ENCODE assay signal across 8 cellular contexts in the genomic region with DNA sequence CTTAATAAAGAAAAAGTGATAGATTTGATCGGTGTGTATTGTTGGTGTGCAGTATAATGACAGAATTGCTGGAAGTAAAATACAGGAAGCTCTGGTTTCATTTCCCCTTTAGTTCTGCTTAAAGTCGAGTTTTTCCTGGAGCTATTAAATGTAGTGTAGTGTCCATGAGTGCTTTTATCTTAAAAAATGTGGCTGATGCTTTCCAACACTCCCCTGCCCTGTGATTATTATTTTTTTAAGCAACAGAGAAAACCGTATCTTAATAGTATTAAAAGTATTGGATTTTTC. TPM values are rescaled to one million over a fixed set of nuclear protein-coding genes. Genes with fewer than 3 reads are reported as not detected.
A peak's percentile ranks its signal among the peaks of the same experiment; 100 is the strongest.
DNase-seq lines count a peak whose midpoint lies in the region; ATAC-seq and TF ChIP-seq lines count a peak whose summit lies in the region.

No MANE protein-coding gene starts in this region.

- CTCF ChIA-PET in activated CD8-positive, alpha-beta memory T cell treated with anti-CD3 and anti-CD28 coated beads, Interleukin-2, amount 10 ng/mL, durations not matched to agents 7 days and 5 days (lab: Charles Lee), result no interaction called here

- H3K36me3 ChIP-seq in SJSA1, result peaks cover 19% of the 10 kb centered on the region

- TF ChIP-seq CTCF in foreskin keratinocyte (conservative IDR thresholded peaks at IDR 0.05), result no peak

- peak overlapping the region; percentile 93 for H3K4me3 Mint-ChIP-seq in activated CD8-positive, alpha-beta memory T cell treated with anti-CD3 and anti-CD28 coated beads, Interleukin-2, amount 10 ng/mL, durations not matched to agents 7 days and 5 days
- H3K4me3 Mint-ChIP-seq in stimulated activated effector memory CD8-positive, alpha-beta T cell treated with anti-CD3 and anti-CD28 coated beads, Interleukin-12 subunit alpha, Interleukin-12 subunit beta, amount 100 ng/mL, for 72 hours, result peak overlapping the region; percentile 96

- no peaks in the 10 kb centered on the region for H3K27me3 ChIP-seq in SJSA1 (replicated peaks)
- H3K27me3 ChIP-seq in foreskin keratinocyte, result no peaks in the 10 kb centered on the region

- H3K9me3 Mint-ChIP-seq in activated CD8-positive, alpha-beta memory T cell treated with anti-CD3 and anti-CD28 coated beads, Interleukin-2, amount 10 ng/mL, durations not matched to agents 7 days and 5 days (ENCODE audit: low read depth), result no peaks in the 10 kb centered on the region
- no peaks in the 10 kb centered on the region for H3K9me3 Mint-ChIP-seq in stimulated activated effector memory CD8-positive, alpha-beta T cell treated with anti-CD3 and anti-CD28 coated beads, Interleukin-12 subunit alpha, Interleukin-12 subunit beta, amount 100 ng/mL, for 72 hours

- peaks cover 26% of the 10 kb centered on the region for H3K4me1 Mint-ChIP-seq in activated CD8-positive, alpha-beta memory T cell treated with anti-CD3 and anti-CD28 coated beads, Interleukin-2, amount 10 ng/mL, durations not matched to agents 7 days and 5 days
- peaks cover 34% of the 10 kb centered on the region for H3K4me1 Mint-ChIP-seq in stimulated activated effector memory CD8-positive, alpha-beta T cell treated with anti-CD3 and anti-CD28 coated beads, Interleukin-12 subunit alpha, Interleukin-12 subunit beta, amount 100 ng/mL, for 72 hours

- H3K4me1 ChIP-seq in SJSA1 (replicated peaks) (peaks cover 13% of the 10 kb centered on the region), foreskin keratinocyte (no peaks in the 10 kb centered on the region)

- H3K9me3 ChIP-seq in SJSA1 (replicated peaks), result no peaks in the 10 kb centered on the region

- H3K27ac ChIP-seq in SJSA1, result peak overlapping the region; percentile 56
- peak overlapping the region; percentile 26 for H3K27ac ChIP-seq in foreskin keratinocyte

- H3K27ac Mint-ChIP-seq in activated CD8-positive, alpha-beta memory T cell treated with anti-CD3 and anti-CD28 coated beads, Interleukin-2, amount 10 ng/mL, durations not matched to agents 7 days and 5 days, result peak overlapping the region; percentile 99
- peak overlapping the region; percentile 100 for H3K27ac Mint-ChIP-seq in stimulated activated effector memory CD8-positive, alpha-beta T cell treated with anti-CD3 and anti-CD28 coated beads, Interleukin-12 subunit alpha, Interleukin-12 subunit beta, amount 100 ng/mL, for 72 hours

- peaks cover 31% of the 10 kb centered on the region for H3K36me3 Mint-ChIP-seq in activated CD8-positive, alpha-beta memory T cell treated with anti-CD3 and anti-CD28 coated beads, Interleukin-2, amount 10 ng/mL, durations not matched to agents 7 days and 5 days
- H3K36me3 Mint-ChIP-seq in stimulated activated effector memory CD8-positive, alpha-beta T cell treated with anti-CD3 and anti-CD28 coated beads, Interleukin-12 subunit alpha, Interleukin-12 subunit beta, amount 100 ng/mL, for 72 hours, result peaks cover 65% of the 10 kb centered on the region

- peak overlapping the region; percentile 71 for H3K4me3 ChIP-seq in SJSA1

- ATAC-seq in activated CD8-positive, alpha-beta memory T cell treated with anti-CD3 and anti-CD28 coated beads, Interleukin-2, amount 10 ng/mL, durations not matched to agents 7 days and 5 days, result no peak
- ATAC-seq in foreskin keratinocyte, result no peak
- ATAC-seq in stimulated activated effector memory CD8-positive, alpha-beta T cell treated with anti-CD3 and anti-CD28 coated beads, Interleukin-12 subunit alpha, Interleukin-12 subunit beta, amount 100 ng/mL, for 72 hours, result no peak

- DNase-seq in activated CD8-positive, alpha-beta memory T cell treated with anti-CD3 and anti-CD28 coated beads, Interleukin-2, amount 10 ng/mL, durations not matched to agents 7 days and 5 days, result no peak
- DNase-seq in activated CD8-positive, alpha-beta memory T cell treated with anti-CD3 and anti-CD28 coated beads, Interleukin-2, amount 50 U/mL, for 4 hours, result no peak
- no peak for DNase-seq in SJSA1 (ENCODE audit: low read depth in 1 of 2, low spot score in 2 of 2)
- no peak for DNase-seq in foreskin keratinocyte
- no peak for DNase-seq in stimulated activated effector memory CD8-positive, alpha-beta T cell treated with anti-CD3 and anti-CD28 coated beads, Interleukin-12 subunit alpha, Interleukin-12 subunit beta, amount 100 ng/mL, for 72 hours (ENCODE audit: low spot score in 2 of 2)
- no peak for DNase-seq in NCI-H1048 (lab: John Stamatoyannopoulos, UW)
- no peak for DNase-seq in MV-4-11 (lab: John Stamatoyannopoulos, UW)
- no peak for DNase-seq in NCI-H524 (lab: John Stamatoyannopoulos, UW)

- peaks cover 3% of the 10 kb centered on the region for H3K27me3 Mint-ChIP-seq in activated CD8-positive, alpha-beta memory T cell treated with anti-CD3 and anti-CD28 coated beads, Interleukin-2, amount 10 ng/mL, durations not matched to agents 7 days and 5 days

RNA-seq across cellular contexts. Expression of gene LGALS8, which starts 1.1 kb away (rescaled TPM):
- 10 to 100 TPM; 74.0 to 81.1 TPM for total RNA-seq in activated CD8-positive, alpha-beta memory T cell treated with anti-CD3 and anti-CD28 coated beads, Interleukin-2, amount 10 ng/mL, durations not matched to agents 7 days and 5 days
- total RNA-seq in SJSA1 (2014; rRNA removed; shearing (Covaris generic)), result 29.3 and 47.7 TPM in 2 replicates
- 30.1 and 41.4 TPM in 2 replicates for total RNA-seq in foreskin keratinocyte
- 13.9 and 33.2 TPM in 2 replicates for polyA plus RNA-seq in foreskin keratinocyte
